22 cellular contexts compared by ENCODE assay signal in the genomic region with DNA sequence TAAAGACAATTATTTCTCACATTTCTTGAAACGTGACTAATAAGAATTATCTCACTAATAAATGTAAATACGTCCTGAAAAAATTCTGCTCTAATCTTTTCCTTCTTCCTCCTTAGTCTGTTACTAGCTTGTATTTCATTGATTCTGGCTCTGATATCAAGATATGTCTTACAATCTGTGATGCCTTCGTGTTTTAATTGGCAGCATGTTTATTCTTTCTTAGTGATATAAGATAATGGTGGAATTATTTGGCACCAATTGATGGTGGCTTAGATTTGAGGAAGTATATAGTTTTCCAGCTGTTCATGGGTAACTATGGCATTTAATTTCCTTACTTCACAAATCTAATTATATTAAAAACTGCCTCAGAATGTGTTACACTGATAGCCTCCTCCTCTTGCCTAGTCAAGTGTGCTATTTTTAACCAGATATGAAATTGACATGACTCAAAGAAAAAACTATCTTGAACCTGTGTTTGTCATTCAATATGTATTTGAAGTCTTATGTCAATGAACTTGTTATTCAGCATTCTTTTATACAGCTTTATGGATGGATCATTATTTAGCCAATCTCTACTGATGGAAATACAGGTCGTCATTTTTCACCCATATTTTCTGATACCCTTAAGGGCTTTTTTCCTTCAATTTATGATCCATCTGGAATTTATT. TPM values are rescaled to one million over a fixed set of nuclear protein-coding genes. Genes with fewer than 3 reads are reported as not detected.
"Had no signal": no experiment of that assay in that cellular context is flagged by ENCODE, and none has a peak within 500 bp of the region (broad histone marks: within the 10 kb centered on the region; RNA-seq: fewer than 3 reads in every experiment).

No MANE protein-coding gene starts in this region.

- H3K4me3 Mint-ChIP-seq: activated naive CD8-positive, alpha-beta T cell treated with anti-CD3 and anti-CD28 coated beads for 36 hours; activated T-cell treated with anti-CD3 and anti-CD28 coated beads, Interleukin-2, amount 50 U/mL, for 4 hours; natural killer cell; stimulated activated naive CD8-positive, alpha-beta T cell treated with anti-CD3 and anti-CD28 coated beads, Interleukin-15, amount 100 ng/mL, for 72 hours had no signal

- H3K27ac ChIP-seq: cardiac muscle cell, colonic mucosa, testis had no signal

- H3K36me3 Mint-ChIP-seq: natural killer cell had no signal

- H3K27ac Mint-ChIP-seq: activated naive CD8-positive, alpha-beta T cell treated with anti-CD3 and anti-CD28 coated beads for 36 hours; natural killer cell; stimulated activated naive CD8-positive, alpha-beta T cell treated with anti-CD3 and anti-CD28 coated beads, Interleukin-15, amount 100 ng/mL, for 72 hours had no signal

- H3K27me3 Mint-ChIP-seq: activated naive CD8-positive, alpha-beta T cell treated with anti-CD3 and anti-CD28 coated beads for 36 hours; stimulated activated naive CD8-positive, alpha-beta T cell treated with anti-CD3 and anti-CD28 coated beads, Interleukin-15, amount 100 ng/mL, for 72 hours had no signal

- H3K9me3 Mint-ChIP-seq: activated naive CD8-positive, alpha-beta T cell treated with anti-CD3 and anti-CD28 coated beads for 36 hours; activated T-cell treated with anti-CD3 and anti-CD28 coated beads, Interleukin-2, amount 50 U/mL, for 4 hours; natural killer cell; stimulated activated naive CD8-positive, alpha-beta T cell treated with anti-CD3 and anti-CD28 coated beads, Interleukin-15, amount 100 ng/mL, for 72 hours had no signal

- H3K9me3 ChIP-seq: colonic mucosa, mucosa of descending colon, testis had no signal

- DNase-seq: activated CD4-positive, alpha-beta T cell treated with anti-CD3 and anti-CD28 coated beads, Interleukin-2, amount 50 U/mL, for 48 hours; activated CD4-positive, CD25-positive, alpha-beta regulatory T cell treated with anti-CD3 and anti-CD28 coated beads, Interleukin-2, amount 50 U/mL, for 72 hours; activated gamma-delta T cell; activated naive CD8-positive, alpha-beta T cell treated with anti-CD3 and anti-CD28 coated beads for 36 hours; activated T-cell treated with anti-CD3 and anti-CD28 coated beads, Interleukin-2, amount 50 U/mL, for 4 hours; anterior cingulate cortex; colonic mucosa; effector CD8-positive, alpha-beta T cell; hippocampal formation; mucosa of descending colon; natural killer cell; nucleus accumbens; stimulated activated CD4-positive, alpha-beta T cell treated with anti-CD3 and anti-CD28 coated beads, Interleukin-4, amount 100 ng/mL, for 1 hour; stimulated activated naive CD8-positive, alpha-beta T cell treated with anti-CD3 and anti-CD28 coated beads, Interleukin-15, amount 100 ng/mL, for 72 hours; testis had no signal

- H3K27me3 ChIP-seq: cardiac muscle cell, colonic mucosa, testis had no signal

- H3K36me3 ChIP-seq: colonic mucosa had no signal

- ATAC-seq: activated T-cell treated with anti-CD3 and anti-CD28 coated beads, Interleukin-2, amount 50 U/mL, for 4 hours; mucosa of descending colon; natural killer cell; stimulated activated naive CD8-positive, alpha-beta T cell treated with anti-CD3 and anti-CD28 coated beads, Interleukin-15, amount 100 ng/mL, for 72 hours had no signal

- H3K4me3 ChIP-seq: cardiac muscle cell, colonic mucosa, lung, mucosa of descending colon, testis had no signal

RNA-seq across cellular contexts. Expression of gene PRDM13, which starts 43.4 kb away (rescaled TPM):
- total RNA-seq: cardiac muscle cell; colonic mucosa; epithelial cell of proximal tubule; glomerular endothelial cell; lung; mucosa of descending colon; natural killer cell; posterior vena cava; T-helper 2 cell treated with Interferon-gamma antibody and Interleukin-4, amounts not matched to agents 100 ng/mL and 5 ng/mL, for 36 hours; ureter had no signal
